In the genomic region with DNA sequence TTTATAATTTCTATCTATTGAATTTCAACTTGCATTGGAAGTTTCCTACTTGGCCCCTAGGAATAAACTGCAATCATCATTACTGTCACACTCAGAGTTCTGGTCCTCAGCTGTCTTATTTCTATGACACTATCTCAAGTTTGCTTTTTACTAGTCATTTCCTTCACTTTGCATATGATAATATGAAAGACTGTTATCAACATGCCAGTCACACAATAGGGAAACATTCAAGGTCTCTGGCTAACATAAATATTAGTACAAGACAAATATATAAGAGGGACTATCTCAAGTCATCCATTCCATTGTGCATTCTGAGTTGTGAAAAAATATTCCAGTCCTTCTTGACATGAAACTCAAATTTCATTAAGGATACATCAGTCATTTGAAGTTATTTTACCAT, we compare ENCODE assay signal across 11 cellular contexts. TPM values are rescaled to one million over a fixed set of nuclear protein-coding genes. Genes with fewer than 3 reads are reported as not detected.
"Had no signal": no experiment of that assay in that cellular context is flagged by ENCODE, and none has a peak within 500 bp of the region (broad histone marks: within the 10 kb centered on the region; RNA-seq: fewer than 3 reads in every experiment).

No MANE protein-coding gene starts in this region.

- H3K9ac ChIP-seq: GM23248 had no signal

- H3K36me3 ChIP-seq: HAP-1 had no signal

- DNase-seq: GM23248, GOT3, H7, H9, HCEC 1CT, HFFc6 had no signal

- FAIRE-seq: H1, H54 had no signal

- H3K9me3 ChIP-seq: HAP-1 had no signal

- H3K4me1 ChIP-seq: HAP-1 had no signal

- H3K4me2 ChIP-seq: GM23338 had no signal

- ATAC-seq: GM23338, HCT116 had no signal

- H3K27ac ChIP-seq: GM23248 had no signal

- H2AFZ ChIP-seq: GM23248, GM23338 had no signal

- H3K4me3 ChIP-seq: GM23248, GM23338, HAP-1 had no signal

RNA-seq across cellular contexts. Expression of a gene that starts 28.7 kb away (rescaled TPM):
- polyA plus RNA-seq: GM23248 had no signal
